8 cellular contexts compared by ENCODE assay signal in genomic region chr11:102452461-102453285, GRCh38. TPM values are rescaled to one million over a fixed set of nuclear protein-coding genes. Genes with fewer than 3 reads are reported as not detected.
DNase-seq lines count a peak whose midpoint lies in the region; ATAC-seq, FAIRE-seq and TF ChIP-seq lines count a peak whose summit lies in the region.

TSS of gene TMEM123 (minus strand) at chr11:102452765. CDS start at chr11:102452623, 142 bp downstream.

- peaks cover 6% of the 10 kb centered on the region for H3K36me3 ChIP-seq in CD8-positive, alpha-beta T cell (ENCODE audit: insufficient read depth, low read length)
- H3K36me3 ChIP-seq in NT2/D1 (ENCODE audit: insufficient read depth, insufficient read length, low read length) (peaks cover 11% of the 10 kb centered on the region), endothelial cell of umbilical vein (ENCODE audit: control insufficient read depth in 2 of 2, extremely low read depth in 1 of 2, insufficient read depth in 2 of 2, low read length in 2 of 2) (peaks cover 0 to 2% of the 10 kb centered on the region in 2 experiments)

- CTCF ChIA-PET in CD8-positive, alpha-beta T cell (lab: Charles Lee): interaction anchor here (0.6 to 2.5 kb wide), 21 partner anchors 10 to 159 kb away, joined by 3 to 22 read pairs (median 4); no protein-coding TSS in a partner anchor
- CTCF ChIA-PET in endothelial cell of umbilical vein (lab: Charles Lee): interaction anchor here (0.6 to 1.4 kb wide), 6 partner anchors 46 to 111 kb away, joined by 3 to 12 read pairs (median 4); no protein-coding TSS in a partner anchor

- POLR2A ChIA-PET in CD8-positive, alpha-beta T cell (lab: Charles Lee): interaction anchor here (0.7 to 2.3 kb wide), 25 partner anchors 11 to 656 kb away, joined by 3 to 21 read pairs (median 5); partner anchors contain the start of gene DYNC2H1
- POLR2A ChIA-PET in endothelial cell of umbilical vein (lab: Charles Lee): no interaction called here

- H3K27me3 Mint-ChIP-seq in CD8-positive, alpha-beta T cell (ENCODE audit: low read depth): no peaks in the 10 kb centered on the region

- no peaks in the 10 kb centered on the region for H3K9me3 Mint-ChIP-seq in CD8-positive, alpha-beta T cell

- H3K9me3 ChIP-seq in CD8-positive, alpha-beta T cell (ENCODE audit: low read length): no peaks in the 10 kb centered on the region
- H3K9me3 ChIP-seq in NT2/D1 (ENCODE audit: insufficient read depth, low read length) (no peaks in the 10 kb centered on the region), endothelial cell of umbilical vein (replicated peaks; ENCODE audit: control insufficient read depth, insufficient read depth, low read length) (no peaks in the 10 kb centered on the region), mononuclear cell (ENCODE audit: low read depth, low read length) (no peaks in the 10 kb centered on the region)

- H3K9me1 ChIP-seq in endothelial cell of umbilical vein (replicated peaks; ENCODE audit: control insufficient read depth, extremely low read depth, insufficient read depth, low read length): no peaks in the 10 kb centered on the region

- TF ChIP-seq CTCF in CD8-positive, alpha-beta T cell (IDR thresholded peaks at IDR 0.05): no peak
- TF ChIP-seq CTCF in endothelial cell of umbilical vein (IDR thresholded peaks at IDR 0.05; ENCODE audit: extremely low read depth in 1 of 2, insufficient read depth in 1 of 2, low read depth in 1 of 2, low read length in 2 of 2): no peak

- H3K36me3 Mint-ChIP-seq in CD8-positive, alpha-beta T cell: peaks cover 30% of the 10 kb centered on the region

- peak; percentile 69 for TF ChIP-seq POLR2A in endothelial cell of umbilical vein (IDR thresholded peaks at IDR 0.05; ENCODE audit: low read depth, low read length)

- H3K4me1 Mint-ChIP-seq in CD8-positive, alpha-beta T cell (ENCODE audit: low read depth): peaks cover 69% of the 10 kb centered on the region

- H3K27me3 ChIP-seq in CD8-positive, alpha-beta T cell (ENCODE audit: insufficient read depth, low read length): no peaks in the 10 kb centered on the region
- H3K27me3 ChIP-seq in NT2/D1 (ENCODE audit: insufficient read depth, insufficient read length) (peaks cover 16% of the 10 kb centered on the region), endothelial cell of umbilical vein (ENCODE audit: control insufficient read depth in 2 of 2, insufficient read depth in 2 of 2, low read length in 2 of 2) (no peaks in the 10 kb centered on the region), mononuclear cell (ENCODE audit: insufficient read depth, low read length) (no peaks in the 10 kb centered on the region)

- BruUV-seq in endothelial cell of umbilical vein (replicated peaks; lab: Mats Ljungman, UMichigan): no TSS peak

- ATAC-seq in CD8-positive, alpha-beta T cell: peak; percentile 72
- ATAC-seq in GM19397 (IDR thresholded peaks at IDR 0.05; ENCODE audit: unreplicated experiment) (peak; percentile 70), HG03565 (IDR thresholded peaks at IDR 0.05; ENCODE audit: unreplicated experiment) (peak; percentile 32)

- H3K27ac Mint-ChIP-seq in CD8-positive, alpha-beta T cell: peak within 1 kb of the TSS; percentile 96

- peak within 1 kb of the TSS; percentile 85 for H3K27ac ChIP-seq in CD8-positive, alpha-beta T cell (ENCODE audit: low read depth, low read length)
- peak within 1 kb of the TSS; percentile 83 for H3K27ac ChIP-seq in endothelial cell of umbilical vein (ENCODE audit: insufficient read depth, low read depth, low read length)

- peak within 1 kb of the TSS; percentile 93 for H3K4me2 ChIP-seq in endothelial cell of umbilical vein (ENCODE audit: insufficient read depth, low read length)

- peak within 1 kb of the TSS; percentile 97 for H3K4me3 Mint-ChIP-seq in CD8-positive, alpha-beta T cell

- peaks cover 58% of the 10 kb centered on the region for H3K4me1 ChIP-seq in CD8-positive, alpha-beta T cell (ENCODE audit: insufficient read depth, low read length)
- peaks cover 2% of the 10 kb centered on the region for H3K4me1 ChIP-seq in NT2/D1 (ENCODE audit: insufficient read depth, insufficient read length)
- peaks cover 50% of the 10 kb centered on the region for H3K4me1 ChIP-seq in endothelial cell of umbilical vein (ENCODE audit: control insufficient read depth, extremely low read depth, insufficient read depth, low read length)
- H3K4me1 ChIP-seq in mononuclear cell (ENCODE audit: insufficient read depth, low read length): peaks cover 68% of the 10 kb centered on the region

- FAIRE-seq in endothelial cell of umbilical vein (lab: Jason Lieb, UNC): peak; percentile 8

- dilution Hi-C loops in endothelial cell of umbilical vein (cut with MboI; ENCODE audit: extremely low pct_ligation_motif_present, low sequenced_read_pairs): no loop called here

- DNase-seq in CD8-positive, alpha-beta T cell: peak; percentile 78 to 96 (median 92)
- peak; percentile 51 for DNase-seq in NT2/D1 (ENCODE audit: low read depth, low spot score)
- DNase-seq in activated CD8-positive, alpha-beta memory T cell treated with anti-CD3 and anti-CD28 coated beads, Interleukin-2, amount 50 U/mL, for 48 hours: peak; percentile 94
- peak; percentile 76 for DNase-seq in endothelial cell of umbilical vein (ENCODE audit: low read depth, low spot score)
- DNase-seq in stimulated activated CD8-positive, alpha-beta memory T cell treated with anti-CD3 and anti-CD28 coated beads, Interleukin-4, amount 100 ng/mL, for 1 hour (ENCODE audit: low read depth in 2 of 2, low spot score in 1 of 2): peak; percentile 64 to 77

- H3K9ac ChIP-seq in NT2/D1 (ENCODE audit: insufficient read length, low read depth) (peak within 1 kb of the TSS; percentile 84), endothelial cell of umbilical vein (replicated peaks; ENCODE audit: extremely low read depth, insufficient read depth, low read length) (peak within 1 kb of the TSS; percentile 94)

- H4K20me1 ChIP-seq in endothelial cell of umbilical vein (replicated peaks; ENCODE audit: control insufficient read depth, extremely low read depth, insufficient read depth, low read length): no peaks in the 10 kb centered on the region

- peaks cover 49% of the 10 kb centered on the region for H3K79me2 ChIP-seq in endothelial cell of umbilical vein (ENCODE audit: control insufficient read depth, insufficient read depth, low read length)

- peak within 1 kb of the TSS; percentile 75 for H2AFZ ChIP-seq in endothelial cell of umbilical vein (ENCODE audit: low read depth, low read length)

- H3K4me3 ChIP-seq in CD8-positive, alpha-beta T cell (ENCODE audit: low read depth, low read length): peak within 1 kb of the TSS; percentile 90
- peak within 1 kb of the TSS; percentile 76 for H3K4me3 ChIP-seq in NT2/D1 (ENCODE audit: insufficient read length, low read depth)
- peak within 1 kb of the TSS; percentile 72 to 98 (median 91) for H3K4me3 ChIP-seq in endothelial cell of umbilical vein (replicated peaks in 1 of 3; ENCODE audit: insufficient read depth in 1 of 3, low read depth in 1 of 3, low read length in 3 of 3)
- peak within 1 kb of the TSS; percentile 73 for H3K4me3 ChIP-seq in mononuclear cell (ENCODE audit: low read length)

- intact Hi-C loops in CD8-positive, alpha-beta T cell (cut with DNase I, micrococcal nuclease): loop anchor here (1.0 to 5.0 kb wide), 9 partner anchors 14 to 655 kb away; partner anchors contain the start of genes BIRC2 (in 2 of the 2) and DYNC2H1 (in 1 of the 2)
- intact Hi-C loops in endothelial cell of umbilical vein (cut with micrococcal nuclease): loop anchor here (1.0 to 5.0 kb wide), 6 partner anchors 42 to 145 kb away; partner anchors contain the start of gene BIRC2

TF ChIP-seq in endothelial cell of umbilical vein, 7 proteins besides CTCF, POLR2A, EP300 and RAD21:
- TF ChIP-seq POLR2AphosphoS5 (IDR thresholded peaks at IDR 0.05; ENCODE audit: insufficient read depth, low read depth, low read length) (peak; percentile 85), MYC (IDR thresholded peaks at IDR 0.05; ENCODE audit: low read depth, low read length) (no peak), JUN (IDR thresholded peaks at IDR 0.05; ENCODE audit: borderline replicate concordance, insufficient read depth, insufficient read length, low read depth) (no peak), GATA2 (IDR thresholded peaks at IDR 0.05; ENCODE audit: insufficient read depth, insufficient read length, low read depth, low read length) (no peak), EZH2 (IDR thresholded peaks at IDR 0.05; ENCODE audit: borderline replicate concordance, low read depth, low read length, severe bottlenecking) (no peak)
- TF ChIP-seq, protein P1, sequence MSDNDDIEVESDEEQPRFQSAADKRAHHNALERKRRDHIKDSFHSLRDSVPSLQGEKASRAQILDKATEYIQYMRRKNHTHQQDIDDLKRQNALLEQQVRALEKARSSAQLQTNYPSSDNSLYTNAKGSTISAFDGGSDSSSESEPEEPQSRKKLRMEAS (IDR thresholded peaks at IDR 0.05; ENCODE audit: insufficient read depth, insufficient read length): no peak
TF ChIP-seq in endothelial cell of umbilical vein: peak in this region for 1.

RNA-seq across cellular contexts. Expression of gene TMEM123, which starts in this region (rescaled TPM):
- total RNA-seq in CD8-positive, alpha-beta T cell: 100 to 1,000 TPM; 320 to 330 TPM
- total RNA-seq in endothelial cell of umbilical vein (199 and 257 TPM in 2 replicates), mononuclear cell (381 TPM)
- polyA plus RNA-seq in endothelial cell of umbilical vein: 201 and 312 TPM in 2 replicates
- polyA plus RNA-seq in endothelial cell of umbilical vein (2011; cell fraction: cytosol; rRNA removed): 242 and 305 TPM in 2 replicates
- polyA plus RNA-seq in endothelial cell of umbilical vein (2011; cell fraction: nucleus; rRNA removed): 91.7 and 117 TPM in 2 replicates
- 358 and 382 TPM in 2 replicates for polyA plus RNA-seq in endothelial cell of umbilical vein (2012)
- 498 and 610 TPM in 2 replicates for polyA minus RNA-seq in endothelial cell of umbilical vein
- 83.6 TPM for polyA minus RNA-seq in endothelial cell of umbilical vein (2011; cell fraction: cytosol; rRNA and poly(A)+ RNA removed)
- polyA minus RNA-seq in endothelial cell of umbilical vein (2011; cell fraction: nucleus; rRNA and poly(A)+ RNA removed): 162 and 269 TPM in 2 replicates

Comparison
In these comparisons a context has a peak if more than half of its experiments do, and no peak if none do; other contexts are left out.
1. Peak in every context shown above with its lines: DNase-seq, ATAC-seq, H3K4me3 ChIP-seq and H3K27ac ChIP-seq.